Comparison of ENCODE assay signal across 35 cellular contexts in the genomic region with DNA sequence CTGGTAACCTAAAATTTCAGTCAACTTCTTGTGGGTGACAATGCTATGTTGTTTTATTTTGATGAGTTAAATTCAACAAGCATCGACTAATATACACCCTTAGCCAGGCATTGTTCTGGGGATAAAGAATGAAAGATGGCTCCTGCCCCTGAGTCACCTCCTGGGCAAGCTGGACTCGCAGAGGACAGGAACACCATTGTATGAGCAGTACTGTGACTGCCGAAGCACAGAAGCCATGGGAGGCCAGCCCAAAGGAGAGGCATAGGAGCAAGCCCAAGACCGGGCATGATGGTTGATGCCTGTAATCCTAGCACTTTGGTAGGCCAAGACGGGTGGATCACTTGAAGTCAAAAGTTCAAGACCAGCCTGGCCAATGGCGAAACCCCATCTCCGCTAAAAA.
"Had no signal": no experiment of that assay in that cellular context is flagged by ENCODE, and none has a peak within 500 bp of the region (broad histone marks: within the 10 kb centered on the region; RNA-seq: fewer than 3 reads in every experiment).

No MANE protein-coding gene starts in this region.

- DNase-seq: Karpas-422, Kasumi-1, MG63, MM.1S, MV-4-11, NCI-H1048, NCI-H1092, NCI-H1092 treated with DMSO at 0.1 percent for 48 hours, NCI-H1105, NCI-H1105 treated with DMSO at 0.1 percent for 48 hours, NCI-H1417, NCI-H1417 treated with DMSO at 0.1 percent for 48 hours, NCI-H1436, NCI-H1436 treated with DMSO at 0.1 percent for 48 hours, NCI-H146, NCI-H1694, NCI-H1694 treated with DMSO at 0.1 percent for 48 hours, NCI-H187, NCI-H187 treated with DMSO at 0.1 percent for 48 hours, NCI-H1930, NCI-H2029, NCI-H2029 treated with DMSO at 0.1 percent for 48 hours, NCI-H2081, NCI-H2081 treated with DMSO at 0.1 percent for 48 hours, NCI-H2107, NCI-H2171, NCI-H2171 treated with DMSO at 0.1 percent for 48 hours, NCI-H2227 treated with DMSO at 0.1 percent for 48 hours, NCI-H226, NCI-H345, NCI-H446, NCI-H446 treated with DMSO at 0.1 percent for 48 hours, NCI-H510A, NCI-H510A treated with DMSO at 0.1 percent for 48 hours, NCI-H524 had no signal

- H3K27me3 ChIP-seq: MG63 had no signal

- H3K4me3 ChIP-seq: MG63 had no signal

- H3K9me3 ChIP-seq: MG63 had no signal

- H3K36me3 ChIP-seq: MG63 had no signal
